In the genomic region with DNA sequence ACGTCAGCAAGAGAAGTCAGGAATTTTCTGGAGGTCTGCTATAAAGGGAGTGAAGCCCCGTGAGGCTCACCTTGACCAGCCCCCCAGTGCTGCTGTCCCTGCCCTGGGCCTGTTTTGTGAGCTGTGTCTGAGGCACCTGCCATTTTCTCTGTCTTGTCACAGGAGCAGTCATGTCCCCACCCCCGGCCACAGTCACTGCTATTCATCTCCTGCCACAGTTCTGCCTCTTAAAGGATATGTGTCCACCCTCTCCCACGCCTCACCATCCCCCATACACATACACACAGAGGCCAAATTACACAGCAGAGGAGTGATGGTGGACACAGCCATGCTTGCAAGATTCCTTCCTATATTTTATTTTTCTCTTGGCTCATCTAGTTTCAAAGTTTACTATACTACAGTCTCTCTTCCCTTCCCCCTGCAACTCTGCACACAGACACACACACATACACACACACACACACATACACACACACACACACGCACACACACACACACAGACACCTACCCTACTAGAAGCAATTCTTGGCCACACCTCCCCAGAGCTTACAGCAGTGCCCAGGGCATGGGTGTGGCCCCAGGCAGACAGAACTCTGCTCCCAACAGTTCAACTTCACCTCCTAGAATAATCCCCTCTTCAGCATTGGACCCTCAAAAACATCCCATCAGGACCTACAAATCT, we compare ENCODE assay signal across 12 cellular contexts.
DNase-seq lines count a peak whose midpoint lies in the region; ATAC-seq and TF ChIP-seq lines count a peak whose summit lies in the region.
"Had no signal": no experiment of that assay in that cellular context is flagged by ENCODE, and none has a peak within 500 bp of the region (broad histone marks: within the 10 kb centered on the region; RNA-seq: fewer than 3 reads in every experiment).

No MANE protein-coding gene starts in this region.

- no peaks in the 10 kb centered on the region for H4K20me1 ChIP-seq in PC-3 (ENCODE audit: low read length)

- no peak overlapping the region for H3K4me2 ChIP-seq in PC-3 (ENCODE audit: low read length)

- DNase-seq in activated naive CD4-positive, alpha-beta T cell treated with anti-CD3 and anti-CD28 coated beads, Interleukin-2, amount 50 U/mL, for 16 hours, result peak; percentile 17
- no peak for DNase-seq in activated naive CD4-positive, alpha-beta T cell treated with anti-CD3 and anti-CD28 coated beads, Interleukin-2, amount 50 U/mL, for 72 hours (ENCODE audit: low spot score in 2 of 2)
- peak; percentile 27 for DNase-seq in PC-3
- DNase-seq in central memory CD8-positive, alpha-beta T cell (ENCODE audit: low spot score in 2 of 2), result no peak
- DNase-seq in AG08395 (ENCODE audit: low spot score), result no peak
- DNase-seq in stimulated activated CD4-positive, alpha-beta T cell treated with anti-CD3 and anti-CD28 coated beads, Interleukin-1b, Interleukin-23, amount 100 ng/mL, for 48 hours, result no peak
- DNase-seq in foreskin melanocyte, result no peak
- DNase-seq: CD8-positive, alpha-beta T cell; effector memory CD8-positive, alpha-beta T cell; NCI-H2171 treated with DMSO at 0.1 percent for 48 hours; testis had no signal

- H3K9ac ChIP-seq in PC-3 (ENCODE audit: low read length), result no peak overlapping the region

- no peak overlapping the region for H3K4me3 Mint-ChIP-seq in central memory CD8-positive, alpha-beta T cell
- no peak overlapping the region for H3K4me3 Mint-ChIP-seq in stimulated activated naive CD8-positive, alpha-beta T cell treated with anti-CD3 and anti-CD28 coated beads, Interleukin-15, Interleukin-2, amounts not matched to agents 100 ng/mL and 50 ng/mL, for 24 hours
- H3K4me3 Mint-ChIP-seq: CD8-positive, alpha-beta T cell; effector memory CD8-positive, alpha-beta T cell had no signal

- POLR2A ChIA-PET in PC-3 (lab: Charles Lee; ENCODE audit: unreplicated experiment), result no interaction called here

- peak overlapping the region in 1 of 2 donors; percentile 37 for H3K27ac Mint-ChIP-seq in activated naive CD4-positive, alpha-beta T cell treated with anti-CD3 and anti-CD28 coated beads, Interleukin-2, amount 50 U/mL, for 72 hours
- H3K27ac Mint-ChIP-seq in central memory CD8-positive, alpha-beta T cell (ENCODE audit: low read depth), result peak overlapping the region; percentile 0
- H3K27ac Mint-ChIP-seq in stimulated activated naive CD8-positive, alpha-beta T cell treated with anti-CD3 and anti-CD28 coated beads, Interleukin-15, Interleukin-2, amounts not matched to agents 100 ng/mL and 50 ng/mL, for 24 hours, result peak overlapping the region; percentile 12
- H3K27ac Mint-ChIP-seq: CD8-positive, alpha-beta T cell had no signal

- no peaks in the 10 kb centered on the region for H3K9me3 ChIP-seq in PC-3 (ENCODE audit: low read length)
- H3K9me3 ChIP-seq: testis had no signal

- no peaks in the 10 kb centered on the region for H3K79me2 ChIP-seq in PC-3 (ENCODE audit: low read length)

- H2AFZ ChIP-seq in PC-3 (ENCODE audit: low read length), result no peak overlapping the region

- CTCF ChIA-PET in PC-3 (lab: Charles Lee), result no interaction called here

- no peaks in the 10 kb centered on the region for H3K9me2 ChIP-seq in PC-3 (replicated peaks; ENCODE audit: low read length)

- no peaks in the 10 kb centered on the region for H3K27me3 ChIP-seq in PC-3 (ENCODE audit: low read length)
- H3K27me3 ChIP-seq: testis had no signal

- BruUV-seq in PC-3 (replicated peaks; lab: Mats Ljungman, UMichigan), result no TSS peak

- no peaks in the 10 kb centered on the region for H3K27me3 Mint-ChIP-seq in central memory CD8-positive, alpha-beta T cell
- H3K27me3 Mint-ChIP-seq in stimulated activated naive CD8-positive, alpha-beta T cell treated with anti-CD3 and anti-CD28 coated beads, Interleukin-15, Interleukin-2, amounts not matched to agents 100 ng/mL and 50 ng/mL, for 24 hours, result no peaks in the 10 kb centered on the region
- H3K27me3 Mint-ChIP-seq: effector memory CD8-positive, alpha-beta T cell had no signal

- peaks cover 0 to 7% of the 10 kb centered on the region in 2 donors for H3K36me3 Mint-ChIP-seq in activated naive CD4-positive, alpha-beta T cell treated with anti-CD3 and anti-CD28 coated beads, Interleukin-2, amount 50 U/mL, for 72 hours
- H3K36me3 Mint-ChIP-seq in central memory CD8-positive, alpha-beta T cell (ENCODE audit: insufficient read depth), result no peaks in the 10 kb centered on the region
- no peaks in the 10 kb centered on the region for H3K36me3 Mint-ChIP-seq in stimulated activated naive CD8-positive, alpha-beta T cell treated with anti-CD3 and anti-CD28 coated beads, Interleukin-15, Interleukin-2, amounts not matched to agents 100 ng/mL and 50 ng/mL, for 24 hours (ENCODE audit: low read depth)
- H3K36me3 Mint-ChIP-seq: CD8-positive, alpha-beta T cell had no signal

- no peak for TF ChIP-seq CTCF in PC-3 (conservative IDR thresholded peaks at IDR 0.05; ENCODE audit: low read depth, low read length)

- intact Hi-C loops in PC-3 (cut with micrococcal nuclease), result no loop called here

- H3K4me1 Mint-ChIP-seq in central memory CD8-positive, alpha-beta T cell, result peaks cover 13% of the 10 kb centered on the region
- H3K4me1 Mint-ChIP-seq in stimulated activated naive CD8-positive, alpha-beta T cell treated with anti-CD3 and anti-CD28 coated beads, Interleukin-15, Interleukin-2, amounts not matched to agents 100 ng/mL and 50 ng/mL, for 24 hours (ENCODE audit: low read depth), result peaks cover 32% of the 10 kb centered on the region

- H3K9me3 Mint-ChIP-seq in activated naive CD4-positive, alpha-beta T cell treated with anti-CD3 and anti-CD28 coated beads, Interleukin-2, amount 50 U/mL, for 72 hours, result peaks cover 5 to 10% of the 10 kb centered on the region in 2 donors
- H3K9me3 Mint-ChIP-seq in central memory CD8-positive, alpha-beta T cell, result no peaks in the 10 kb centered on the region
- peaks cover 2% of the 10 kb centered on the region for H3K9me3 Mint-ChIP-seq in stimulated activated naive CD8-positive, alpha-beta T cell treated with anti-CD3 and anti-CD28 coated beads, Interleukin-15, Interleukin-2, amounts not matched to agents 100 ng/mL and 50 ng/mL, for 24 hours
- H3K9me3 Mint-ChIP-seq: CD8-positive, alpha-beta T cell; effector memory CD8-positive, alpha-beta T cell had no signal

- H3K4me1 ChIP-seq in PC-3 (ENCODE audit: insufficient read depth, low read length), result peaks cover 13% of the 10 kb centered on the region; the same call in 1 of the 2 replicates
- H3K4me1 ChIP-seq: testis had no signal

- no peak overlapping the region for H3K4me3 ChIP-seq in PC-3 (ENCODE audit: low read length)
- H3K4me3 ChIP-seq: testis had no signal

- H3F3A ChIP-seq in PC-3 (ENCODE audit: low read length, unreplicated experiment), result no peaks in the 10 kb centered on the region

- H3K36me3 ChIP-seq in PC-3 (ENCODE audit: low read depth, low read length), result no peaks in the 10 kb centered on the region

- H3K27ac ChIP-seq in PC-3 (ENCODE audit: low read length), result no peak overlapping the region
- H3K27ac ChIP-seq: testis had no signal

- no peak for ATAC-seq in activated naive CD4-positive, alpha-beta T cell treated with anti-CD3 and anti-CD28 coated beads, Interleukin-2, amount 50 U/mL, for 72 hours
- ATAC-seq in PC-3, result peak; percentile 61
- ATAC-seq in central memory CD8-positive, alpha-beta T cell (replicated peaks; ENCODE audit: extremely low read depth, poor library complexity, severe bottlenecking), result no peak
- ATAC-seq: CD8-positive, alpha-beta T cell; effector memory CD8-positive, alpha-beta T cell had no signal

Comparison
In these comparisons a context has a peak if more than half of its experiments do, and no peak if none do; other contexts are left out.
1. DNase-seq: peak in activated naive CD4-positive, alpha-beta T cell treated with anti-CD3 and anti-CD28 coated beads, Interleukin-2, amount 50 U/mL, for 16 hours (single experiment) and PC-3 (single experiment); none in activated naive CD4-positive, alpha-beta T cell treated with anti-CD3 and anti-CD28 coated beads, Interleukin-2, amount 50 U/mL, for 72 hours (0 of 2), central memory CD8-positive, alpha-beta T cell (0 of 2), AG08395 (single experiment), stimulated activated CD4-positive, alpha-beta T cell treated with anti-CD3 and anti-CD28 coated beads, Interleukin-1b, Interleukin-23, amount 100 ng/mL, for 48 hours (single experiment) and foreskin melanocyte (single experiment).